Comparison of ENCODE assay signal across 19 cellular contexts in the genomic region with DNA sequence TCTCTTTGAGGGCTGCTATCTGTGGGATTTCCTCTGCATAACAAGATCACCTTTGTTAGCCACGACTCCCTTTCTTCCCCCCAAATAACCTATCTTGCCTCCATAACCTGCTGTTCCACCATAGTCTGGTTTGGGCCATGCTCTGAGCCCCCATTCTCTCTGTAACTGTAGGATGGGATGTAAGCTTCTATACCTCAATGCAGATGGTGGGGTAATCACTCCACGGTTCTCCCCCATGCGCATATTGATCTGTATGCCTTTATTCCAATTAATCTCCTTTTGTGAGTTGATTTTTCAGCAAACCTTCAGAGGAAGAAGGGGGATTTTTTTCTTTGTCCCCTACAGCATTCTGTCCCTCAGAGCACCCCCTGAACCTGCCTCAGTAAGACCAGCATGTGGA.
DNase-seq lines count a peak whose midpoint lies in the region; TF ChIP-seq lines count a peak whose summit lies in the region.
"Had no signal": no experiment of that assay in that cellular context is flagged by ENCODE, and none has a peak within 500 bp of the region (broad histone marks: within the 10 kb centered on the region; RNA-seq: fewer than 3 reads in every experiment).

No MANE protein-coding gene starts in this region.

- peaks cover 5% of the 10 kb centered on the region for H3K27me3 Mint-ChIP-seq in neural progenitor cell (ENCODE audit: insufficient read depth, low read depth)
- H3K27me3 Mint-ChIP-seq: IgD-negative memory B cell had no signal

- H3K4me2 ChIP-seq in neural progenitor cell: no peak overlapping the region

- in situ Hi-C loops in GM13976 (cut with MboI; ENCODE audit: low sequenced_read_pairs, unreplicated experiment): no loop called here

- H3K36me3 Mint-ChIP-seq in neural progenitor cell: no peaks in the 10 kb centered on the region
- H3K36me3 Mint-ChIP-seq: IgD-negative memory B cell had no signal

- no peak overlapping the region for H2AFZ ChIP-seq in neural progenitor cell (replicated peaks)

- H3K27ac ChIP-seq in WERI-Rb-1: no peak overlapping the region
- no peak overlapping the region for H3K27ac ChIP-seq in neural progenitor cell

- no peaks in the 10 kb centered on the region for H4K20me1 ChIP-seq in neural progenitor cell (ENCODE audit: low read depth)

- no peaks in the 10 kb centered on the region for H3K4me1 Mint-ChIP-seq in neural progenitor cell
- H3K4me1 Mint-ChIP-seq: IgD-negative memory B cell had no signal

- TF ChIP-seq CTCF in GM13976 (IDR thresholded peaks at IDR 0.05; ENCODE audit: borderline replicate concordance, control extremely low read depth, extremely low read depth, insufficient read depth, missing control alignments): no peak
- TF ChIP-seq CTCF in WERI-Rb-1 (IDR thresholded peaks at IDR 0.05; ENCODE audit: low read depth, low read length): no peak
- no peak for TF ChIP-seq CTCF in neural progenitor cell (IDR thresholded peaks at IDR 0.05)

- peaks cover 3% of the 10 kb centered on the region for H3F3A ChIP-seq in neural progenitor cell (ENCODE audit: low read depth)

- H3K27me3 ChIP-seq in WERI-Rb-1 (ENCODE audit: insufficient read depth, low read depth, severe bottlenecking) (peaks cover 44% of the 10 kb centered on the region), neural progenitor cell (peaks cover 48% of the 10 kb centered on the region)

- peaks cover 12% of the 10 kb centered on the region for H3K4me1 ChIP-seq in neural progenitor cell

- H3K9me3 ChIP-seq in WERI-Rb-1 (ENCODE audit: severe bottlenecking): no peaks in the 10 kb centered on the region
- H3K9me3 ChIP-seq in neural progenitor cell (ENCODE audit: low read depth): no peaks in the 10 kb centered on the region

- H3K9me3 Mint-ChIP-seq in neural progenitor cell: peaks cover 1% of the 10 kb centered on the region
- H3K9me3 Mint-ChIP-seq: IgD-negative memory B cell had no signal

- H3K4me3 ChIP-seq in WERI-Rb-1 (ENCODE audit: low read depth, low read length) (no peak overlapping the region), neural progenitor cell (no peak overlapping the region)

- no peaks in the 10 kb centered on the region for H3K79me2 ChIP-seq in neural progenitor cell (ENCODE audit: low read depth)

- peak; percentile 19 for DNase-seq in COLO829 (ENCODE audit: low spot score)
- peak; percentile 39 for DNase-seq in GM13976 (ENCODE audit: low spot score)
- DNase-seq in WERI-Rb-1: peak; percentile 47
- peak; percentile 27 for DNase-seq in iPS-NIHi7 (ENCODE audit: extremely low spot score)
- no peak for DNase-seq in neural progenitor cell (ENCODE audit: low spot score)
- no peak for DNase-seq in ureter (ENCODE audit: low spot score)
- no peak for DNase-seq in NCI-H2107 (lab: John Stamatoyannopoulos, UW)
- DNase-seq: C1 segment of cervical spinal cord, DMS79, HCEC 1CT, MM.1S, NCI-H1092 treated with DMSO at 0.1 percent for 48 hours, NCI-H146, NCI-H2081, NCI-H446 treated with DMSO at 0.1 percent for 48 hours, NCI-H69, OCI-M1, SHP77 treated with DMSO at 0.1 percent for 48 hours had no signal

- H3K4me3 Mint-ChIP-seq in neural progenitor cell: no peak overlapping the region
- H3K4me3 Mint-ChIP-seq: IgD-negative memory B cell had no signal

- no peaks in the 10 kb centered on the region for H3K36me3 ChIP-seq in WERI-Rb-1
- H3K36me3 ChIP-seq in neural progenitor cell: no peaks in the 10 kb centered on the region

- H3K9ac ChIP-seq in neural progenitor cell: no peak overlapping the region

- H3K27ac Mint-ChIP-seq in neural progenitor cell: no peak overlapping the region
- H3K27ac Mint-ChIP-seq: IgD-negative memory B cell had no signal

Comparison
In these comparisons a context has a peak if more than half of its experiments do, and no peak if none do; other contexts are left out.
1. DNase-seq: peak in COLO829 (single experiment), GM13976 (single experiment), WERI-Rb-1 (single experiment) and iPS-NIHi7 (single experiment); none in neural progenitor cell (single experiment), ureter (single experiment) and NCI-H2107 (single experiment).